Comparison of ENCODE assay signal across 10 cellular contexts in genomic region chr12:102905229-102905628, GRCh38. TPM values are rescaled to one million over a fixed set of nuclear protein-coding genes. Genes with fewer than 3 reads are reported as not detected.
"Had no signal": no experiment of that assay in that cellular context is flagged by ENCODE, and none has a peak within 500 bp of the region (broad histone marks: within the 10 kb centered on the region; RNA-seq: fewer than 3 reads in every experiment).

No MANE protein-coding gene starts in this region.

- DNase-seq: H9, HCEC 1CT, HFFc6, IMR-90, KBM-7 had no signal

- H3K4me2 ChIP-seq: GM23338 had no signal

- ATAC-seq: GM23338 had no signal

- FAIRE-seq: H1, H54 had no signal

- H2AFZ ChIP-seq: GM23338 had no signal

- H3K4me3 ChIP-seq: GM23338 had no signal

- H3K27ac ChIP-seq: HL-60 had no signal

RNA-seq across cellular contexts. Expression of gene PAH, which starts 11.8 kb away (rescaled TPM):
- total RNA-seq: HFFc6, HT1080, IMR-90 had no signal
- polyA plus RNA-seq: IMR-90 had no signal

RNA-seq across cellular contexts. Expression of gene ASCL1, which starts 52.2 kb away (rescaled TPM):
- total RNA-seq: GM23338, H1, H9, HFFc6, HT1080, IMR-90 had no signal
- polyA plus RNA-seq: IMR-90 had no signal
